Comparison of ENCODE assay signal across 1 cellular context in the genomic region with DNA sequence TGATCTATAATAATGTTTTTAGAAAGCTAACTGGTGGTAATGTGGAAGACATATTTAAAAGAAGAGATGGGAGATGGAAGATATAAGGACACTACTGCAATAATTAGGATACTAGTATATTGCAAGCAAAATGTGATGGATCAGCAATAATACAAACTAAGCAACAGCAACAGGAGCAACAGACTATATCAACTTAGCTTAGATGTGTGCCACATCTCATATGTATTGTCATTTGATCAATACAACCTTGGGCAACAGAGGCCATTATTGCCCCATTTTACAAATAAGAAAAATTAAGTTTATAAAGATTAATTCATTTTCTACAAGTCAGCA.
TF ChIP-seq lines count a peak whose summit lies in the region.

No MANE protein-coding gene starts in this region.

TF ChIP-seq in GM12878, 131 proteins besides CTCF, POLR2A, EP300 and RAD21:
- TF ChIP-seq, protein P1, sequence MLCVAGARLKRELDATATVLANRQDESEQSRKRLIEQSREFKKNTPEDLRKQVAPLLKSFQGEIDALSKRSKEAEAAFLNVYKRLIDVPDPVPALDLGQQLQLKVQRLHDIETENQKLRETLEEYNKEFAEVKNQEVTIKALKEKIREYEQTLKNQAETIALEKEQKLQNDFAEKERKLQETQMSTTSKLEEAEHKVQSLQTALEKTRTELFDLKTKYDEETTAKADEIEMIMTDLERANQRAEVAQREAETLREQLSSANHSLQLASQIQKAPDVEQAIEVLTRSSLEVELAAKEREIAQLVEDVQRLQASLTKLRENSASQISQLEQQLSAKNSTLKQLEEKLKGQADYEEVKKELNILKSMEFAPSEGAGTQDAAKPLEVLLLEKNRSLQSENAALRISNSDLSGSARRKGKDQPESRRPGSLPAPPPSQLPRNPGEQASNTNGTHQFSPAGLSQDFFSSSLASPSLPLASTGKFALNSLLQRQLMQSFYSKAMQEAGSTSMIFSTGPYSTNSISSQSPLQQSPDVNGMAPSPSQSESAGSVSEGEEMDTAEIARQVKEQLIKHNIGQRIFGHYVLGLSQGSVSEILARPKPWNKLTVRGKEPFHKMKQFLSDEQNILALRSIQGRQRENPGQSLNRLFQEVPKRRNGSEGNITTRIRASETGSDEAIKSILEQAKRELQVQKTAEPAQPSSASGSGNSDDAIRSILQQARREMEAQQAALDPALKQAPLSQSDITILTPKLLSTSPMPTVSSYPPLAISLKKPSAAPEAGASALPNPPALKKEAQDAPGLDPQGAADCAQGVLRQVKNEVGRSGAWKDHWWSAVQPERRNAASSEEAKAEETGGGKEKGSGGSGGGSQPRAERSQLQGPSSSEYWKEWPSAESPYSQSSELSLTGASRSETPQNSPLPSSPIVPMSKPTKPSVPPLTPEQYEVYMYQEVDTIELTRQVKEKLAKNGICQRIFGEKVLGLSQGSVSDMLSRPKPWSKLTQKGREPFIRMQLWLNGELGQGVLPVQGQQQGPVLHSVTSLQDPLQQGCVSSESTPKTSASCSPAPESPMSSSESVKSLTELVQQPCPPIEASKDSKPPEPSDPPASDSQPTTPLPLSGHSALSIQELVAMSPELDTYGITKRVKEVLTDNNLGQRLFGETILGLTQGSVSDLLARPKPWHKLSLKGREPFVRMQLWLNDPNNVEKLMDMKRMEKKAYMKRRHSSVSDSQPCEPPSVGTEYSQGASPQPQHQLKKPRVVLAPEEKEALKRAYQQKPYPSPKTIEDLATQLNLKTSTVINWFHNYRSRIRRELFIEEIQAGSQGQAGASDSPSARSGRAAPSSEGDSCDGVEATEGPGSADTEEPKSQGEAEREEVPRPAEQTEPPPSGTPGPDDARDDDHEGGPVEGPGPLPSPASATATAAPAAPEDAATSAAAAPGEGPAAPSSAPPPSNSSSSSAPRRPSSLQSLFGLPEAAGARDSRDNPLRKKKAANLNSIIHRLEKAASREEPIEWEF (IDR thresholded peaks at IDR 0.05; ENCODE audit: insufficient replicate concordance, low read depth, low read length) = no peak
- TF ChIP-seq, protein P2, sequence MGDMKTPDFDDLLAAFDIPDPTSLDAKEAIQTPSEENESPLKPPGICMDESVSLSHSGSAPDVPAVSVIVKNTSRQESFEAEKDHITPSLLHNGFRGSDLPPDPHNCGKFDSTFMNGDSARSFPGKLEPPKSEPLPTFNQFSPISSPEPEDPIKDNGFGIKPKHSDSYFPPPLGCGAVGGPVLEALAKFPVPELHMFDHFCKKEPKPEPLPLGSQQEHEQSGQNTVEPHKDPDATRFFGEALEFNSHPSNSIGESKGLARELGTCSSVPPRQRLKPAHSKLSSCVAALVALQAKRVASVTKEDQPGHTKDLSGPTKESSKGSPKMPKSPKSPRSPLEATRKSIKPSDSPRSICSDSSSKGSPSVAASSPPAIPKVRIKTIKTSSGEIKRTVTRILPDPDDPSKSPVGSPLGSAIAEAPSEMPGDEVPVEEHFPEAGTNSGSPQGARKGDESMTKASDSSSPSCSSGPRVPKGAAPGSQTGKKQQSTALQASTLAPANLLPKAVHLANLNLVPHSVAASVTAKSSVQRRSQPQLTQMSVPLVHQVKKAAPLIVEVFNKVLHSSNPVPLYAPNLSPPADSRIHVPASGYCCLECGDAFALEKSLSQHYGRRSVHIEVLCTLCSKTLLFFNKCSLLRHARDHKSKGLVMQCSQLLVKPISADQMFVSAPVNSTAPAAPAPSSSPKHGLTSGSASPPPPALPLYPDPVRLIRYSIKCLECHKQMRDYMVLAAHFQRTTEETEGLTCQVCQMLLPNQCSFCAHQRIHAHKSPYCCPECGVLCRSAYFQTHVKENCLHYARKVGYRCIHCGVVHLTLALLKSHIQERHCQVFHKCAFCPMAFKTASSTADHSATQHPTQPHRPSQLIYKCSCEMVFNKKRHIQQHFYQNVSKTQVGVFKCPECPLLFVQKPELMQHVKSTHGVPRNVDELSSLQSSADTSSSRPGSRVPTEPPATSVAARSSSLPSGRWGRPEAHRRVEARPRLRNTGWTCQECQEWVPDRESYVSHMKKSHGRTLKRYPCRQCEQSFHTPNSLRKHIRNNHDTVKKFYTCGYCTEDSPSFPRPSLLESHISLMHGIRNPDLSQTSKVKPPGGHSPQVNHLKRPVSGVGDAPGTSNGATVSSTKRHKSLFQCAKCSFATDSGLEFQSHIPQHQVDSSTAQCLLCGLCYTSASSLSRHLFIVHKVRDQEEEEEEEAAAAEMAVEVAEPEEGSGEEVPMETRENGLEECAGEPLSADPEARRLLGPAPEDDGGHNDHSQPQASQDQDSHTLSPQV (IDR thresholded peaks at IDR 0.05) = no peak
- TF ChIP-seq, protein P3, sequence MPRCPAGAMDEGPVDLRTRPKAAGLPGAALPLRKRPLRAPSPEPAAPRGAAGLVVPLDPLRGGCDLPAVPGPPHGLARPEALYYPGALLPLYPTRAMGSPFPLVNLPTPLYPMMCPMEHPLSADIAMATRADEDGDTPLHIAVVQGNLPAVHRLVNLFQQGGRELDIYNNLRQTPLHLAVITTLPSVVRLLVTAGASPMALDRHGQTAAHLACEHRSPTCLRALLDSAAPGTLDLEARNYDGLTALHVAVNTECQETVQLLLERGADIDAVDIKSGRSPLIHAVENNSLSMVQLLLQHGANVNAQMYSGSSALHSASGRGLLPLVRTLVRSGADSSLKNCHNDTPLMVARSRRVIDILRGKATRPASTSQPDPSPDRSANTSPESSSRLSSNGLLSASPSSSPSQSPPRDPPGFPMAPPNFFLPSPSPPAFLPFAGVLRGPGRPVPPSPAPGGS (IDR thresholded peaks at IDR 0.05; ENCODE audit: borderline replicate concordance, insufficient read depth, low read depth, low read length, poor library complexity, severe bottlenecking) = no peak
- TF ChIP-seq CHD1 (IDR thresholded peaks at IDR 0.05; ENCODE audit: low read depth, low read length) (no peak), NR2F1 (conservative IDR thresholded peaks at IDR 0.05) (no peak), LARP7 (IDR thresholded peaks at IDR 0.05) (no peak)
TF ChIP-seq in GM12878: peak in this region for 0.
